In genomic region chr12:124713436-124714082, GRCh38 we compare ENCODE assay signal across 8 cellular contexts.
DNase-seq lines count a peak whose midpoint lies in the region; ATAC-seq and TF ChIP-seq lines count a peak whose summit lies in the region.

No MANE protein-coding gene starts in this region.

- H3K4me3 Mint-ChIP-seq in HFFc6 = peak overlapping the region; percentile 76

- H3K4me1 ChIP-seq in OCI-LY7 (ENCODE audit: insufficient read depth, low read length, poor library complexity, severe bottlenecking) = no peaks in the 10 kb centered on the region

- H3K27ac Mint-ChIP-seq in HFFc6 = peak overlapping the region; percentile 79
- H3K27ac Mint-ChIP-seq in activated naive CD4-positive, alpha-beta T cell treated with anti-CD3 and anti-CD28 coated beads, Interleukin-2, amount 50 U/mL, for 72 hours = peak overlapping the region; percentile 81 to 91

- ATAC-seq in activated naive CD4-positive, alpha-beta T cell treated with anti-CD3 and anti-CD28 coated beads, Interleukin-2, amount 50 U/mL, for 72 hours = peak; percentile 93 to 94

- no peak overlapping the region for H2AFZ ChIP-seq in OCI-LY7 (ENCODE audit: low read length)

- no peaks in the 10 kb centered on the region for H3K9me2 ChIP-seq in OCI-LY7 (ENCODE audit: insufficient read depth, low read length)

- H3K9me3 ChIP-seq in OCI-LY7 (ENCODE audit: low read length) = no peaks in the 10 kb centered on the region

- H3K79me2 ChIP-seq in OCI-LY7 (ENCODE audit: insufficient read depth, low read depth, low read length) = no peaks in the 10 kb centered on the region

- no peaks in the 10 kb centered on the region for H3K36me3 ChIP-seq in OCI-LY7 (ENCODE audit: insufficient read depth, low read length)

- H3K4me1 Mint-ChIP-seq in HFFc6 (ENCODE audit: low read depth) = peaks cover 35% of the 10 kb centered on the region

- CTCF ChIA-PET in OCI-LY7 (lab: Charles Lee; ENCODE audit: unreplicated experiment) = no interaction called here

- TF ChIP-seq CTCF in HFFc6 (IDR thresholded peaks at IDR 0.05) (no peak), OCI-LY7 (conservative IDR thresholded peaks at IDR 0.05; ENCODE audit: low read length) (no peak)

- H3K27me3 Mint-ChIP-seq in HFFc6 (ENCODE audit: insufficient read depth) = peaks cover 8% of the 10 kb centered on the region

- no peak overlapping the region for H3K4me3 ChIP-seq in OCI-LY7 (ENCODE audit: low read depth, low read length, poor library complexity, severe bottlenecking)

- DNase-seq in ELR (ENCODE audit: low read depth) (peak; percentile 80), HFFc6 (no peak), OCI-LY7 (ENCODE audit: low spot score) (no peak), iris pigment epithelial cell (ENCODE audit: low read depth) (peak; percentile 97), NCI-H510A (lab: John Stamatoyannopoulos, UW) (no peak), cerebellar cortex (ENCODE audit: low spot score) (no peak)
- peak; percentile 67 to 75 for DNase-seq in activated naive CD4-positive, alpha-beta T cell treated with anti-CD3 and anti-CD28 coated beads, Interleukin-2, amount 50 U/mL, for 72 hours (ENCODE audit: low spot score in 2 of 2)
- peak; percentile 43 to 56 for DNase-seq in stimulated activated CD4-positive, alpha-beta T cell treated with anti-CD3 and anti-CD28 coated beads, Interleukin-2, amount 100 ng/mL, for 48 hours

- POLR2A ChIA-PET in OCI-LY7 (lab: Charles Lee) = no interaction called here

- no peaks in the 10 kb centered on the region for H3K9me3 Mint-ChIP-seq in HFFc6
- H3K9me3 Mint-ChIP-seq in activated naive CD4-positive, alpha-beta T cell treated with anti-CD3 and anti-CD28 coated beads, Interleukin-2, amount 50 U/mL, for 72 hours = no peaks in the 10 kb centered on the region

- intact Hi-C loops in OCI-LY7 (cut with micrococcal nuclease; ENCODE audit: unreplicated experiment) = no loop called here

- no peak overlapping the region for H3K27ac ChIP-seq in OCI-LY7 (ENCODE audit: low read depth, low read length, poor library complexity, severe bottlenecking)

- no TSS peak for BruUV-seq in OCI-LY7 (replicated peaks; lab: Mats Ljungman, UMichigan)

- peak overlapping the region; percentile 16 for H3K4me2 ChIP-seq in OCI-LY7 (ENCODE audit: low read length)

- H4K20me1 ChIP-seq in OCI-LY7 (ENCODE audit: insufficient read depth, low read length) = no peaks in the 10 kb centered on the region

- no peaks in the 10 kb centered on the region for H3K36me3 Mint-ChIP-seq in HFFc6 (ENCODE audit: low read depth)
- H3K36me3 Mint-ChIP-seq in activated naive CD4-positive, alpha-beta T cell treated with anti-CD3 and anti-CD28 coated beads, Interleukin-2, amount 50 U/mL, for 72 hours = no peaks in the 10 kb centered on the region

Comparison
In these comparisons a context has a peak if more than half of its experiments do, and no peak if none do; other contexts are left out.
1. DNase-seq: peak in ELR (single experiment), activated naive CD4-positive, alpha-beta T cell treated with anti-CD3 and anti-CD28 coated beads, Interleukin-2, amount 50 U/mL, for 72 hours (2 of 2), iris pigment epithelial cell (single experiment) and stimulated activated CD4-positive, alpha-beta T cell treated with anti-CD3 and anti-CD28 coated beads, Interleukin-2, amount 100 ng/mL, for 48 hours (2 of 2); none in HFFc6 (single experiment), OCI-LY7 (single experiment), NCI-H510A (single experiment) and cerebellar cortex (single experiment).